ENCODE assay signal across 27 cellular contexts in genomic region chr11:1092145-1092670, GRCh38. TPM values are rescaled to one million over a fixed set of nuclear protein-coding genes. Genes with fewer than 3 reads are reported as not detected.
"Had no signal": no experiment of that assay in that cellular context is flagged by ENCODE, and none has a peak within 500 bp of the region (broad histone marks: within the 10 kb centered on the region; RNA-seq: fewer than 3 reads in every experiment).

No MANE protein-coding gene starts in this region.

- H3K9me3 Mint-ChIP-seq: activated naive CD4-positive, alpha-beta T cell treated with anti-CD3 and anti-CD28 coated beads for 36 hours; activated T-helper 17 cell treated with anti-CD3 and anti-CD28 coated beads, Interleukin-2, amount 50 U/mL, for 72 hours had no signal

- ATAC-seq: activated T-helper 17 cell treated with anti-CD3 and anti-CD28 coated beads, Interleukin-2, amount 50 U/mL, for 72 hours; T-cell had no signal

- DNase-seq: activated CD4-positive, alpha-beta memory T cell treated with anti-CD3 and anti-CD28 coated beads for 36 hours; activated CD4-positive, alpha-beta T cell treated with anti-CD3 and anti-CD28 coated beads, Interleukin-2, amount 10 ng/mL, durations not matched to agents 7 days and 5 days; activated CD4-positive, CD25-positive, alpha-beta regulatory T cell; activated CD8-positive, alpha-beta memory T cell treated with anti-CD3 and anti-CD28 coated beads for 24 hours; activated gamma-delta T cell; activated naive CD4-positive, alpha-beta T cell treated with anti-CD3 and anti-CD28 coated beads for 36 hours; activated T-cell treated with anti-CD3 and anti-CD28 coated beads, Interleukin-2, amount 50 U/mL, for 48 hours; adrenal gland; anterior cingulate cortex; caudate nucleus; Kasumi-1; KBM-7; NCI-H1105 treated with DMSO at 0.1 percent for 48 hours; NCI-H1436 treated with DMSO at 0.1 percent for 48 hours; NCI-H187; NCI-H2081 treated with DMSO at 0.1 percent for 48 hours; NCI-H446; NCI-H524; Peyer's patch; SHP77 treated with DMSO at 0.1 percent for 48 hours; T-cell; T-helper 2 cell; T1000 had no signal

- H3K9me3 ChIP-seq: adrenal gland, Peyer's patch had no signal

- H3K4me1 ChIP-seq: adrenal gland, Peyer's patch had no signal

- H3K27me3 Mint-ChIP-seq: activated CD4-positive, alpha-beta memory T cell treated with anti-CD3 and anti-CD28 coated beads for 36 hours; activated CD4-positive, alpha-beta T cell treated with anti-CD3 and anti-CD28 coated beads, Interleukin-2, amount 10 ng/mL, durations not matched to agents 7 days and 5 days; activated naive CD8-positive, alpha-beta T cell; activated T-helper 17 cell treated with anti-CD3 and anti-CD28 coated beads, Interleukin-2, amount 50 U/mL, for 72 hours; T-cell had no signal

- H3K27me3 ChIP-seq: adrenal gland, Peyer's patch had no signal

- H3K36me3 Mint-ChIP-seq: activated CD4-positive, alpha-beta memory T cell treated with anti-CD3 and anti-CD28 coated beads for 36 hours; activated naive CD8-positive, alpha-beta T cell; T-cell had no signal

- H3K4me1 Mint-ChIP-seq: activated CD4-positive, alpha-beta T cell treated with anti-CD3 and anti-CD28 coated beads, Interleukin-2, amount 10 ng/mL, durations not matched to agents 7 days and 5 days; activated T-helper 17 cell treated with anti-CD3 and anti-CD28 coated beads, Interleukin-2, amount 50 U/mL, for 72 hours; T-cell had no signal

- H3K27ac Mint-ChIP-seq: activated CD4-positive, alpha-beta memory T cell treated with anti-CD3 and anti-CD28 coated beads for 36 hours; activated CD4-positive, alpha-beta T cell treated with anti-CD3 and anti-CD28 coated beads, Interleukin-2, amount 10 ng/mL, durations not matched to agents 7 days and 5 days; activated naive CD4-positive, alpha-beta T cell treated with anti-CD3 and anti-CD28 coated beads for 36 hours; activated naive CD8-positive, alpha-beta T cell; activated T-helper 17 cell treated with anti-CD3 and anti-CD28 coated beads, Interleukin-2, amount 50 U/mL, for 72 hours; T-cell had no signal

- H3K4me3 Mint-ChIP-seq: activated CD4-positive, alpha-beta memory T cell treated with anti-CD3 and anti-CD28 coated beads for 36 hours; activated CD4-positive, alpha-beta T cell treated with anti-CD3 and anti-CD28 coated beads, Interleukin-2, amount 10 ng/mL, durations not matched to agents 7 days and 5 days; activated naive CD4-positive, alpha-beta T cell treated with anti-CD3 and anti-CD28 coated beads for 36 hours; activated naive CD8-positive, alpha-beta T cell; activated T-helper 17 cell treated with anti-CD3 and anti-CD28 coated beads, Interleukin-2, amount 50 U/mL, for 72 hours; T-cell had no signal

- H3K4me3 ChIP-seq: adrenal gland, Peyer's patch had no signal

- H3K36me3 ChIP-seq: adrenal gland, Peyer's patch had no signal

- H3K27ac ChIP-seq: adrenal gland, Peyer's patch, RWPE1 had no signal

RNA-seq across cellular contexts. Expression of gene MUC2, which starts 17.5 kb away (rescaled TPM):
- total RNA-seq: activated CD4-positive, alpha-beta memory T cell treated with anti-CD3 and anti-CD28 coated beads for 36 hours; activated CD4-positive, alpha-beta T cell treated with anti-CD3 and anti-CD28 coated beads, Interleukin-2, amount 10 ng/mL, durations not matched to agents 7 days and 5 days; activated naive CD4-positive, alpha-beta T cell treated with anti-CD3 and anti-CD28 coated beads for 36 hours; activated T-helper 17 cell treated with anti-CD3 and anti-CD28 coated beads, Interleukin-2, amount 50 U/mL, for 72 hours; SK-MEL-5 had no signal

RNA-seq across cellular contexts. Expression of gene MUC6, which starts 55.7 kb away (rescaled TPM):
- total RNA-seq: activated CD4-positive, alpha-beta memory T cell treated with anti-CD3 and anti-CD28 coated beads for 36 hours; activated CD4-positive, alpha-beta T cell treated with anti-CD3 and anti-CD28 coated beads, Interleukin-2, amount 10 ng/mL, durations not matched to agents 7 days and 5 days; activated naive CD4-positive, alpha-beta T cell treated with anti-CD3 and anti-CD28 coated beads for 36 hours; activated T-helper 17 cell treated with anti-CD3 and anti-CD28 coated beads, Interleukin-2, amount 50 U/mL, for 72 hours; Peyer's patch; SK-MEL-5 had no signal
